In the genomic region with DNA sequence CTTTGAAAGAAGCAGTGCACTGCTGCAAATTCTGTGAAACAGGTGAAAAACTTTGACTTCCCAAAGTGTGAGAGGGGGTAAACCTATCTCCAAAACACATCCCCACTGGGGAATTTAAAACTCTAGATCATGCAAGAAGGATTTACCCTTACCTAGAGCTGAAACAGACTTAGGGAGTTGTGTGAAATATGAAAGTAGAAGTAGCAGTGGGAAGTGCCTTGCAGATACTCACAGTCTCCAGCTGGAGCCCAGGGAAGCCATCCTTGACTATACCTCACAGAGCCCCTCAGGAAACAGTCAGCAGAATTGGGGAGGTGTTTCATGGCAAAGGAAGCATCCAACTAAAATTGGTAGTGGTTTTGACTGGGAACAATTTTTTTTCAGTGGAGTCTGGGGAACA, we compare ENCODE assay signal across 8 cellular contexts.
A peak's percentile ranks its signal among the peaks of the same experiment; 100 is the strongest.
ATAC-seq and TF ChIP-seq lines count a peak whose summit lies in the region.
"Not testable (repeated sequence)": the region's sequence is repeated elsewhere in the genome, so short reads cannot be mapped to it uniquely, and the experiment has no call there.

No MANE protein-coding gene starts in this region.

- not testable (repeated sequence) for H3K9ac ChIP-seq in OCI-LY3 (ENCODE audit: low read length)

- H3K79me2 ChIP-seq in OCI-LY3 (ENCODE audit: low read length): not testable (repeated sequence)

- not testable (repeated sequence) for H3K27me3 ChIP-seq in OCI-LY3 (ENCODE audit: low read depth, low read length)

- not testable (repeated sequence) for H3K4me3 ChIP-seq in OCI-LY3 (ENCODE audit: low read length)

- peak; percentile 32 for ATAC-seq in GM18519 (IDR thresholded peaks at IDR 0.05; ENCODE audit: low FRiP score, unreplicated experiment)
- ATAC-seq in GM19455 (IDR thresholded peaks at IDR 0.05; ENCODE audit: unreplicated experiment): peak; percentile 54
- ATAC-seq in GM21515 (IDR thresholded peaks at IDR 0.05; ENCODE audit: unreplicated experiment): peak; percentile 68
- peak; percentile 71 for ATAC-seq in HG02623 (IDR thresholded peaks at IDR 0.05; ENCODE audit: unreplicated experiment)
- peak; percentile 59 for ATAC-seq in HG02938 (IDR thresholded peaks at IDR 0.05; ENCODE audit: unreplicated experiment)
- peak; percentile 48 for ATAC-seq in HG03066 (IDR thresholded peaks at IDR 0.05; ENCODE audit: low read depth, unreplicated experiment)
- peak; percentile 55 for ATAC-seq in HG03457 (IDR thresholded peaks at IDR 0.05; ENCODE audit: unreplicated experiment)

- not testable (repeated sequence) for H3K9me3 ChIP-seq in OCI-LY3 (ENCODE audit: insufficient read depth, low read length)

- H3K36me3 ChIP-seq in OCI-LY3 (replicated peaks; ENCODE audit: low read depth, low read length): not testable (repeated sequence)

- H2AFZ ChIP-seq in OCI-LY3 (ENCODE audit: low read depth, low read length): not testable (repeated sequence)

- peaks cover 11% of the 10 kb centered on the region for H3K4me1 ChIP-seq in OCI-LY3 (ENCODE audit: low read length)

- H3K4me2 ChIP-seq in OCI-LY3 (ENCODE audit: low read length): peak overlapping the region; percentile 40

- peak overlapping the region; percentile 53 for H3K27ac ChIP-seq in OCI-LY3 (ENCODE audit: low read length)

- not testable (repeated sequence) for H4K20me1 ChIP-seq in OCI-LY3 (ENCODE audit: insufficient read depth, low read length)

- not testable (repeated sequence) for TF ChIP-seq CTCF in OCI-LY3 (IDR thresholded peaks at IDR 0.05; ENCODE audit: low read depth, low read length)
